In the genomic region with DNA sequence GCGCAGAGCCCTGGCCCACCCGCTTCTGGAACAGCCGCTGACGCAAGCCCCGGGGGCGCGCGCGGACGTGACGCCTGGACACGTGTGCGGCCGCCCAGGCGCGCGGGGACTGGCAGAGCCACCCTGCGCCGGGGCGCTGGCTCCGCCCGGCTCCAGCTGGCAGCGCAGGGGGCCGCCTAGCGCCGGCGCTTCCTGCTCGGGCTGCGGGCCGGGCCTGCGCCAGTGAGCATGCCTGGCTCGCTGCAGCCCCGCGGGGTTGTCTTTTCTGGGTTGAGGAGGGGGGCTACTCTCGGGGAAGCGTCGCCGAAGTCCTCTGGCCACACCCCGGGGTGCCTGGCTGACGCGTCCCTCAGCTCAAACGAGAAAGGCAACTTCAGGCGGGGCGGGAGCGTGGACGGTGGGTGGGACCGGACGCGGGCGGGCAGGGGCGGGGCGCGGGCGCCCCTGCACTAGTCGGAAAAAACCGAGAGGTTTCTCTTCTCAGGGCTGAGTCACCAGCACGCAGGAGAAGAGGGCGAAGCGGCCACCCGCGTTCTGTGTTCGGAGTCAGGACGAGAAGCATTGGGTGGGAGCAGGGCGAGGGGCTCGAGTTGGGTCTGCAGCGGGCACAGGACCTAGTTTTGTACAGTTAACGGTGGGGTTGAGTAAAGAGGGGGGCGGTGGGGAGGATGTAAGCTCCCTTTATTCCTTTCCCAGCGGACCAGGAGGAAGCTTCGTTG, we compare ENCODE assay signal across 1 cellular context.
TF ChIP-seq lines count a peak whose summit lies in the region.

A gene with protein sequence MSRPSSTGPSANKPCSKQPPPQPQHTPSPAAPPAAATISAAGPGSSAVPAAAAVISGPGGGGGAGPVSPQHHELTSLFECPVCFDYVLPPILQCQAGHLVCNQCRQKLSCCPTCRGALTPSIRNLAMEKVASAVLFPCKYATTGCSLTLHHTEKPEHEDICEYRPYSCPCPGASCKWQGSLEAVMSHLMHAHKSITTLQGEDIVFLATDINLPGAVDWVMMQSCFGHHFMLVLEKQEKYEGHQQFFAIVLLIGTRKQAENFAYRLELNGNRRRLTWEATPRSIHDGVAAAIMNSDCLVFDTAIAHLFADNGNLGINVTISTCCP (minus strand): TSS at position 48 of the 719 bp plus-strand sequence. CDS start 320 bp downstream, outside the sequence.

TF ChIP-seq in HepG2, 621 proteins besides CTCF, POLR2A, EP300 and RAD21 (continued from another document and continues in another):
- TF ChIP-seq, protein P1, sequence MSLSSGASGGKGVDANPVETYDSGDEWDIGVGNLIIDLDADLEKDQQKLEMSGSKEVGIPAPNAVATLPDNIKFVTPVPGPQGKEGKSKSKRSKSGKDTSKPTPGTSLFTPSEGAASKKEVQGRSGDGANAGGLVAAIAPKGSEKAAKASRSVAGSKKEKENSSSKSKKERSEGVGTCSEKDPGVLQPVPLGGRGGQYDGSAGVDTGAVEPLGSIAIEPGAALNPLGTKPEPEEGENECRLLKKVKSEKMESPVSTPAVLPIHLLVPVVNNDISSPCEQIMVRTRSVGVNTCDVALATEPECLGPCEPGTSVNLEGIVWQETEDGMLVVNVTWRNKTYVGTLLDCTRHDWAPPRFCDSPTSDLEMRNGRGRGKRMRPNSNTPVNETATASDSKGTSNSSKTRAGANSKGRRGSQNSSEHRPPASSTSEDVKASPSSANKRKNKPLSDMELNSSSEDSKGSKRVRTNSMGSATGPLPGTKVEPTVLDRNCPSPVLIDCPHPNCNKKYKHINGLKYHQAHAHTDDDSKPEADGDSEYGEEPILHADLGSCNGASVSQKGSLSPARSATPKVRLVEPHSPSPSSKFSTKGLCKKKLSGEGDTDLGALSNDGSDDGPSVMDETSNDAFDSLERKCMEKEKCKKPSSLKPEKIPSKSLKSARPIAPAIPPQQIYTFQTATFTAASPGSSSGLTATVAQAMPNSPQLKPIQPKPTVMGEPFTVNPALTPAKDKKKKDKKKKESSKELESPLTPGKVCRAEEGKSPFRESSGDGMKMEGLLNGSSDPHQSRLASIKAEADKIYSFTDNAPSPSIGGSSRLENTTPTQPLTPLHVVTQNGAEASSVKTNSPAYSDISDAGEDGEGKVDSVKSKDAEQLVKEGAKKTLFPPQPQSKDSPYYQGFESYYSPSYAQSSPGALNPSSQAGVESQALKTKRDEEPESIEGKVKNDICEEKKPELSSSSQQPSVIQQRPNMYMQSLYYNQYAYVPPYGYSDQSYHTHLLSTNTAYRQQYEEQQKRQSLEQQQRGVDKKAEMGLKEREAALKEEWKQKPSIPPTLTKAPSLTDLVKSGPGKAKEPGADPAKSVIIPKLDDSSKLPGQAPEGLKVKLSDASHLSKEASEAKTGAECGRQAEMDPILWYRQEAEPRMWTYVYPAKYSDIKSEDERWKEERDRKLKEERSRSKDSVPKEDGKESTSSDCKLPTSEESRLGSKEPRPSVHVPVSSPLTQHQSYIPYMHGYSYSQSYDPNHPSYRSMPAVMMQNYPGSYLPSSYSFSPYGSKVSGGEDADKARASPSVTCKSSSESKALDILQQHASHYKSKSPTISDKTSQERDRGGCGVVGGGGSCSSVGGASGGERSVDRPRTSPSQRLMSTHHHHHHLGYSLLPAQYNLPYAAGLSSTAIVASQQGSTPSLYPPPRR (CRISPR knock-in tag; IDR thresholded peaks at IDR 0.05; ENCODE audit: borderline replicate concordance) = no peak
- TF ChIP-seq MTF2 (CRISPR knock-in tag; IDR thresholded peaks at IDR 0.05; ENCODE audit: borderline replicate concordance) (no peak), BCL6 (CRISPR knock-in tag; IDR thresholded peaks at IDR 0.05) (0 out of 2 replicates have a peak, but pooled peaks have one; percentile 27), GABPB1 (CRISPR knock-in tag; IDR thresholded peaks at IDR 0.05) (peak; percentile 81), KDM1A (CRISPR knock-in tag; IDR thresholded peaks at IDR 0.05) (peak; percentile 65; the same call in 1 of the 2 replicates), SSRP1 (CRISPR knock-in tag; IDR thresholded peaks at IDR 0.05) (no peak), NCOA2 (CRISPR knock-in tag; IDR thresholded peaks at IDR 0.05) (0 out of 2 replicates have a peak, but pooled peaks have one; percentile 18), KLF12 (CRISPR knock-in tag; IDR thresholded peaks at IDR 0.05; ENCODE audit: borderline replicate concordance) (peak; percentile 41; the same call in 1 of the 2 replicates), ESRRA (CRISPR knock-in tag; IDR thresholded peaks at IDR 0.05; ENCODE audit: low read depth) (0 out of 2 replicates have a peak, but pooled peaks have one; percentile 30), AHR (CRISPR knock-in tag; IDR thresholded peaks at IDR 0.05) (0 out of 2 replicates have a peak, but pooled peaks have one; percentile 68), MIER2 (CRISPR knock-in tag; IDR thresholded peaks at IDR 0.05) (no peak), SMARCC2 (IDR thresholded peaks at IDR 0.05) (no peak), ZNF260 (CRISPR knock-in tag; IDR thresholded peaks at IDR 0.05; ENCODE audit: borderline replicate concordance, low read depth) (no peak), BHLHE40 (IDR thresholded peaks at IDR 0.05; ENCODE audit: low read length) (peak; percentile 59; the same call in 1 of the 2 replicates), ZBTB7B (CRISPR knock-in tag; IDR thresholded peaks at IDR 0.05) (peak; percentile 55), RBM39 (IDR thresholded peaks at IDR 0.05; ENCODE audit: low read depth, low read length, poor library complexity, severe bottlenecking) (peak; percentile 89), ZBTB20 (CRISPR knock-in tag; IDR thresholded peaks at IDR 0.05; ENCODE audit: borderline replicate concordance, low read depth) (no peak), POLR2AphosphoS5 (IDR thresholded peaks at IDR 0.05; ENCODE audit: low read depth, low read length) (peak; percentile 98), ZNF263 (CRISPR knock-in tag; IDR thresholded peaks at IDR 0.05) (no peak), CENPX (CRISPR knock-in tag; IDR thresholded peaks at IDR 0.05) (no peak), RAD51 (IDR thresholded peaks at IDR 0.05; ENCODE audit: borderline replicate concordance) (no peak), ZIK1 (CRISPR knock-in tag; IDR thresholded peaks at IDR 0.05; ENCODE audit: borderline replicate concordance, low read depth) (peak; percentile 85; the same call in 1 of the 2 replicates), KMT2A (CRISPR knock-in tag; IDR thresholded peaks at IDR 0.05) (peak; percentile 16), FLYWCH1 (CRISPR knock-in tag; IDR thresholded peaks at IDR 0.05) (no peak), ZNF329 (CRISPR knock-in tag; IDR thresholded peaks at IDR 0.05; ENCODE audit: low read depth) (peak; percentile 35; the same call in 1 of the 2 replicates), HMG20B (CRISPR knock-in tag; conservative IDR thresholded peaks at IDR 0.05) (no peak; the same call in 1 of the 2 replicates), RXRA (CRISPR knock-in tag; IDR thresholded peaks at IDR 0.05) (peak; percentile 29; the same call in 1 of the 2 replicates), SMAD9 (CRISPR knock-in tag; IDR thresholded peaks at IDR 0.05) (no peak)
- TF ChIP-seq, protein P2, sequence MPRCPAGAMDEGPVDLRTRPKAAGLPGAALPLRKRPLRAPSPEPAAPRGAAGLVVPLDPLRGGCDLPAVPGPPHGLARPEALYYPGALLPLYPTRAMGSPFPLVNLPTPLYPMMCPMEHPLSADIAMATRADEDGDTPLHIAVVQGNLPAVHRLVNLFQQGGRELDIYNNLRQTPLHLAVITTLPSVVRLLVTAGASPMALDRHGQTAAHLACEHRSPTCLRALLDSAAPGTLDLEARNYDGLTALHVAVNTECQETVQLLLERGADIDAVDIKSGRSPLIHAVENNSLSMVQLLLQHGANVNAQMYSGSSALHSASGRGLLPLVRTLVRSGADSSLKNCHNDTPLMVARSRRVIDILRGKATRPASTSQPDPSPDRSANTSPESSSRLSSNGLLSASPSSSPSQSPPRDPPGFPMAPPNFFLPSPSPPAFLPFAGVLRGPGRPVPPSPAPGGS (CRISPR knock-in tag; IDR thresholded peaks at IDR 0.05) = no peak
- TF ChIP-seq, protein P3, sequence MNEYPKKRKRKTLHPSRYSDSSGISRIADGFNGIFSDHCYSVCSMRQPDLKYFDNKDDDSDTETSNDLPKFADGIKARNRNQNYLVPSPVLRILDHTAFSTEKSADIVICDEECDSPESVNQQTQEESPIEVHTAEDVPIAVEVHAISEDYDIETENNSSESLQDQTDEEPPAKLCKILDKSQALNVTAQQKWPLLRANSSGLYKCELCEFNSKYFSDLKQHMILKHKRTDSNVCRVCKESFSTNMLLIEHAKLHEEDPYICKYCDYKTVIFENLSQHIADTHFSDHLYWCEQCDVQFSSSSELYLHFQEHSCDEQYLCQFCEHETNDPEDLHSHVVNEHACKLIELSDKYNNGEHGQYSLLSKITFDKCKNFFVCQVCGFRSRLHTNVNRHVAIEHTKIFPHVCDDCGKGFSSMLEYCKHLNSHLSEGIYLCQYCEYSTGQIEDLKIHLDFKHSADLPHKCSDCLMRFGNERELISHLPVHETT (CRISPR knock-in tag; conservative IDR thresholded peaks at IDR 0.05) = no peak
- TF ChIP-seq, protein P4, sequence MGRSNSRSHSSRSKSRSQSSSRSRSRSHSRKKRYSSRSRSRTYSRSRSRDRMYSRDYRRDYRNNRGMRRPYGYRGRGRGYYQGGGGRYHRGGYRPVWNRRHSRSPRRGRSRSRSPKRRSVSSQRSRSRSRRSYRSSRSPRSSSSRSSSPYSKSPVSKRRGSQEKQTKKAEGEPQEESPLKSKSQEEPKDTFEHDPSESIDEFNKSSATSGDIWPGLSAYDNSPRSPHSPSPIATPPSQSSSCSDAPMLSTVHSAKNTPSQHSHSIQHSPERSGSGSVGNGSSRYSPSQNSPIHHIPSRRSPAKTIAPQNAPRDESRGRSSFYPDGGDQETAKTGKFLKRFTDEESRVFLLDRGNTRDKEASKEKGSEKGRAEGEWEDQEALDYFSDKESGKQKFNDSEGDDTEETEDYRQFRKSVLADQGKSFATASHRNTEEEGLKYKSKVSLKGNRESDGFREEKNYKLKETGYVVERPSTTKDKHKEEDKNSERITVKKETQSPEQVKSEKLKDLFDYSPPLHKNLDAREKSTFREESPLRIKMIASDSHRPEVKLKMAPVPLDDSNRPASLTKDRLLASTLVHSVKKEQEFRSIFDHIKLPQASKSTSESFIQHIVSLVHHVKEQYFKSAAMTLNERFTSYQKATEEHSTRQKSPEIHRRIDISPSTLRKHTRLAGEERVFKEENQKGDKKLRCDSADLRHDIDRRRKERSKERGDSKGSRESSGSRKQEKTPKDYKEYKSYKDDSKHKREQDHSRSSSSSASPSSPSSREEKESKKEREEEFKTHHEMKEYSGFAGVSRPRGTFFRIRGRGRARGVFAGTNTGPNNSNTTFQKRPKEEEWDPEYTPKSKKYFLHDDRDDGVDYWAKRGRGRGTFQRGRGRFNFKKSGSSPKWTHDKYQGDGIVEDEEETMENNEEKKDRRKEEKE (IDR thresholded peaks at IDR 0.05) = no peak
- TF ChIP-seq, protein P5, sequence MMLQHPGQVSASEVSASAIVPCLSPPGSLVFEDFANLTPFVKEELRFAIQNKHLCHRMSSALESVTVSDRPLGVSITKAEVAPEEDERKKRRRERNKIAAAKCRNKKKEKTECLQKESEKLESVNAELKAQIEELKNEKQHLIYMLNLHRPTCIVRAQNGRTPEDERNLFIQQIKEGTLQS (CRISPR knock-in tag; IDR thresholded peaks at IDR 0.05) = peak; percentile 88
- TF ChIP-seq, protein P6, sequence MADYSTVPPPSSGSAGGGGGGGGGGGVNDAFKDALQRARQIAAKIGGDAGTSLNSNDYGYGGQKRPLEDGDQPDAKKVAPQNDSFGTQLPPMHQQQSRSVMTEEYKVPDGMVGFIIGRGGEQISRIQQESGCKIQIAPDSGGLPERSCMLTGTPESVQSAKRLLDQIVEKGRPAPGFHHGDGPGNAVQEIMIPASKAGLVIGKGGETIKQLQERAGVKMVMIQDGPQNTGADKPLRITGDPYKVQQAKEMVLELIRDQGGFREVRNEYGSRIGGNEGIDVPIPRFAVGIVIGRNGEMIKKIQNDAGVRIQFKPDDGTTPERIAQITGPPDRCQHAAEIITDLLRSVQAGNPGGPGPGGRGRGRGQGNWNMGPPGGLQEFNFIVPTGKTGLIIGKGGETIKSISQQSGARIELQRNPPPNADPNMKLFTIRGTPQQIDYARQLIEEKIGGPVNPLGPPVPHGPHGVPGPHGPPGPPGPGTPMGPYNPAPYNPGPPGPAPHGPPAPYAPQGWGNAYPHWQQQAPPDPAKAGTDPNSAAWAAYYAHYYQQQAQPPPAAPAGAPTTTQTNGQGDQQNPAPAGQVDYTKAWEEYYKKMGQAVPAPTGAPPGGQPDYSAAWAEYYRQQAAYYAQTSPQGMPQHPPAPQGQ (CRISPR knock-in tag; IDR thresholded peaks at IDR 0.05; ENCODE audit: borderline replicate concordance) = no peak
- TF ChIP-seq, protein P7, sequence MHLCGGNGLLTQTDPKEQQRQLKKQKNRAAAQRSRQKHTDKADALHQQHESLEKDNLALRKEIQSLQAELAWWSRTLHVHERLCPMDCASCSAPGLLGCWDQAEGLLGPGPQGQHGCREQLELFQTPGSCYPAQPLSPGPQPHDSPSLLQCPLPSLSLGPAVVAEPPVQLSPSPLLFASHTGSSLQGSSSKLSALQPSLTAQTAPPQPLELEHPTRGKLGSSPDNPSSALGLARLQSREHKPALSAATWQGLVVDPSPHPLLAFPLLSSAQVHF (CRISPR knock-in tag; IDR thresholded peaks at IDR 0.05) = peak; percentile 63; the same call in 1 of the 2 replicates
- TF ChIP-seq, protein P8, sequence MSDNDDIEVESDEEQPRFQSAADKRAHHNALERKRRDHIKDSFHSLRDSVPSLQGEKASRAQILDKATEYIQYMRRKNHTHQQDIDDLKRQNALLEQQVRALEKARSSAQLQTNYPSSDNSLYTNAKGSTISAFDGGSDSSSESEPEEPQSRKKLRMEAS (IDR thresholded peaks at IDR 0.05) = peak; percentile 94
- TF ChIP-seq, protein P9, sequence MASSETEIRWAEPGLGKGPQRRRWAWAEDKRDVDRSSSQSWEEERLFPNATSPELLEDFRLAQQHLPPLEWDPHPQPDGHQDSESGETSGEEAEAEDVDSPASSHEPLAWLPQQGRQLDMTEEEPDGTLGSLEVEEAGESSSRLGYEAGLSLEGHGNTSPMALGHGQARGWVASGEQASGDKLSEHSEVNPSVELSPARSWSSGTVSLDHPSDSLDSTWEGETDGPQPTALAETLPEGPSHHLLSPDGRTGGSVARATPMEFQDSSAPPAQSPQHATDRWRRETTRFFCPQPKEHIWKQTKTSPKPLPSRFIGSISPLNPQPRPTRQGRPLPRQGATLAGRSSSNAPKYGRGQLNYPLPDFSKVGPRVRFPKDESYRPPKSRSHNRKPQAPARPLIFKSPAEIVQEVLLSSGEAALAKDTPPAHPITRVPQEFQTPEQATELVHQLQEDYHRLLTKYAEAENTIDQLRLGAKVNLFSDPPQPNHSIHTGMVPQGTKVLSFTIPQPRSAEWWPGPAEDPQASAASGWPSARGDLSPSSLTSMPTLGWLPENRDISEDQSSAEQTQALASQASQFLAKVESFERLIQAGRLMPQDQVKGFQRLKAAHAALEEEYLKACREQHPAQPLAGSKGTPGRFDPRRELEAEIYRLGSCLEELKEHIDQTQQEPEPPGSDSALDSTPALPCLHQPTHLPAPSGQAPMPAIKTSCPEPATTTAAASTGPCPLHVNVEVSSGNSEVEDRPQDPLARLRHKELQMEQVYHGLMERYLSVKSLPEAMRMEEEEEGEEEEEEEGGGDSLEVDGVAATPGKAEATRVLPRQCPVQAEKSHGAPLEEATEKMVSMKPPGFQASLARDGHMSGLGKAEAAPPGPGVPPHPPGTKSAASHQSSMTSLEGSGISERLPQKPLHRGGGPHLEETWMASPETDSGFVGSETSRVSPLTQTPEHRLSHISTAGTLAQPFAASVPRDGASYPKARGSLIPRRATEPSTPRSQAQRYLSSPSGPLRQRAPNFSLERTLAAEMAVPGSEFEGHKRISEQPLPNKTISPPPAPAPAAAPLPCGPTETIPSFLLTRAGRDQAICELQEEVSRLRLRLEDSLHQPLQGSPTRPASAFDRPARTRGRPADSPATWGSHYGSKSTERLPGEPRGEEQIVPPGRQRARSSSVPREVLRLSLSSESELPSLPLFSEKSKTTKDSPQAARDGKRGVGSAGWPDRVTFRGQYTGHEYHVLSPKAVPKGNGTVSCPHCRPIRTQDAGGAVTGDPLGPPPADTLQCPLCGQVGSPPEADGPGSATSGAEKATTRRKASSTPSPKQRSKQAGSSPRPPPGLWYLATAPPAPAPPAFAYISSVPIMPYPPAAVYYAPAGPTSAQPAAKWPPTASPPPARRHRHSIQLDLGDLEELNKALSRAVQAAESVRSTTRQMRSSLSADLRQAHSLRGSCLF (CRISPR knock-in tag; IDR thresholded peaks at IDR 0.05; ENCODE audit: borderline replicate concordance) = no peak; the same call in 1 of the 2 replicates
